Comparison of ENCODE assay signal across 11 cellular contexts in genomic region chr1:93753766-93754763, GRCh38.
DNase-seq lines count a peak whose midpoint lies in the region; ATAC-seq and TF ChIP-seq lines count a peak whose summit lies in the region.
"Had no signal": no experiment of that assay in that cellular context is flagged by ENCODE, and none has a peak within 500 bp of the region (broad histone marks: within the 10 kb centered on the region; RNA-seq: fewer than 3 reads in every experiment).

No MANE protein-coding gene starts in this region.

- intact Hi-C loops in gastrocnemius medialis (cut with DNase I; ENCODE audit: low total_unique reads): no loop called here

- ATAC-seq in HG02840 (IDR thresholded peaks at IDR 0.05; ENCODE audit: low FRiP score, unreplicated experiment): no peak
- ATAC-seq in gastrocnemius medialis: no peak

- H3K4me2 ChIP-seq in Karpas-422 (ENCODE audit: low read depth, low read length, poor library complexity, severe bottlenecking): no peak overlapping the region

- no peaks in the 10 kb centered on the region for H3K9me2 ChIP-seq in Karpas-422 (replicated peaks; ENCODE audit: insufficient read depth, low read length)

- H3K27me3 ChIP-seq in Karpas-422 (ENCODE audit: low read length) (no peaks in the 10 kb centered on the region), gastrocnemius medialis (no peaks in the 10 kb centered on the region)
- H3K27me3 ChIP-seq: tibial artery had no signal

- no peak overlapping the region for H3K27ac ChIP-seq in Karpas-422 (ENCODE audit: low read length)
- H3K27ac ChIP-seq in gastrocnemius medialis: no peak overlapping the region
- H3K27ac ChIP-seq: tibial artery had no signal

- peaks cover 24% of the 10 kb centered on the region for H3K4me1 ChIP-seq in Karpas-422 (ENCODE audit: low read length)
- H3K4me1 ChIP-seq in gastrocnemius medialis: peaks cover 29 to 36% of the 10 kb centered on the region in 2 donors

- H3K9me3 ChIP-seq in Karpas-422 (ENCODE audit: low read length) (no peaks in the 10 kb centered on the region), gastrocnemius medialis (no peaks in the 10 kb centered on the region)
- H3K9me3 ChIP-seq: tibial artery had no signal

- H3K36me3 ChIP-seq in Karpas-422 (ENCODE audit: insufficient read depth, low read length): no peaks in the 10 kb centered on the region
- no peaks in the 10 kb centered on the region for H3K36me3 ChIP-seq in gastrocnemius medialis
- H3K36me3 ChIP-seq: tibial artery had no signal

- H3K79me2 ChIP-seq in Karpas-422 (ENCODE audit: low read length): no peaks in the 10 kb centered on the region

- no peak overlapping the region for H2AFZ ChIP-seq in Karpas-422 (ENCODE audit: low read length)

- TF ChIP-seq POLR2A in gastrocnemius medialis (IDR thresholded peaks at IDR 0.05): no peak

- DNase-seq in EH (ENCODE audit: low read depth): peak; percentile 96
- DNase-seq in dedifferentiated amniotic fluid mesenchymal stem cell (ENCODE audit: extremely low spot score): peak; percentile 92
- peak; percentile 65 for DNase-seq in myocyte (ENCODE audit: low read depth)
- no peak for DNase-seq in Karpas-422
- DNase-seq in gastrocnemius medialis: no peak
- DNase-seq in activated gamma-delta T cell treated with Interleukin-2 at 50 U/mL for 16 hours: no peak
- DNase-seq: activated naive CD4-positive, alpha-beta T cell treated with anti-CD3 and anti-CD28 coated beads for 36 hours; GDM1 had no signal

- TF ChIP-seq CTCF in gastrocnemius medialis (IDR thresholded peaks at IDR 0.05 in 4 of 5, conservative IDR thresholded peaks at IDR 0.05 in 1 of 5): no peak

- no peak overlapping the region for H3K9ac ChIP-seq in Karpas-422 (ENCODE audit: low read length)

- in situ Hi-C loops in gastrocnemius medialis (cut with MboI; ENCODE audit: low sequenced_read_pairs in 4 of 4): no loop called here

- H3K4me3 ChIP-seq in Karpas-422 (ENCODE audit: low read length) (no peak overlapping the region), gastrocnemius medialis (no peak overlapping the region)
- H3K4me3 ChIP-seq: tibial artery had no signal

- H4K20me1 ChIP-seq in Karpas-422 (ENCODE audit: insufficient read depth, low read depth, low read length): peaks cover 14% of the 10 kb centered on the region; the same call in 1 of the 2 replicates

TF ChIP-seq in PFSK-1, 5 proteins besides CTCF, POLR2A, EP300 and RAD21:
- TF ChIP-seq FOXP2 (optimal IDR thresholded peaks at IDR 0.05; ENCODE audit: borderline replicate concordance, extremely low read depth, extremely low read length, insufficient read depth): peak; percentile 48
- TF ChIP-seq SIN3A (IDR thresholded peaks at IDR 0.05; ENCODE audit: borderline replicate concordance, insufficient read depth, low read length): no peak
TF ChIP-seq in PFSK-1: peak in this region for 1.

Comparison
In these comparisons a context has a peak if more than half of its experiments do, and no peak if none do; other contexts are left out.
1. DNase-seq: peak in EH (single experiment), dedifferentiated amniotic fluid mesenchymal stem cell (single experiment) and myocyte (single experiment); none in Karpas-422 (single experiment), gastrocnemius medialis (0 of 2) and activated gamma-delta T cell treated with Interleukin-2 at 50 U/mL for 16 hours (single experiment).